21 cellular contexts compared by ENCODE assay signal in genomic region chr12:3228587-3228986, GRCh38.
"Had no signal": no experiment of that assay in that cellular context is flagged by ENCODE, and none has a peak within 500 bp of the region (broad histone marks: within the 10 kb centered on the region; RNA-seq: fewer than 3 reads in every experiment).

No MANE protein-coding gene starts in this region.

- H3K4me3 ChIP-seq: colonic mucosa, lower lobe of right lung, right lobe of liver, suprapubic skin, transverse colon, uterus had no signal

- H3K27ac Mint-ChIP-seq: activated CD4-positive, alpha-beta T cell treated with anti-CD3 and anti-CD28 coated beads, Interleukin-2, amount 10 ng/mL, durations not matched to agents 7 days and 5 days; activated CD8-positive, alpha-beta T cell treated with anti-CD3 and anti-CD28 coated beads, Interleukin-2, amount 10 ng/mL, durations not matched to agents 7 days and 5 days; activated naive CD4-positive, alpha-beta T cell treated with anti-CD3 and anti-CD28 coated beads, Interleukin-2, amount 10 ng/mL, durations not matched to agents 7 days and 5 days; natural killer cell had no signal

- H3K27me3 ChIP-seq: brain microvascular endothelial cell, colonic mucosa, right lobe of liver, suprapubic skin, transverse colon, uterus had no signal

- H3K4me1 Mint-ChIP-seq: activated CD4-positive, alpha-beta T cell treated with anti-CD3 and anti-CD28 coated beads, Interleukin-2, amount 10 ng/mL, durations not matched to agents 7 days and 5 days; activated naive CD4-positive, alpha-beta T cell treated with anti-CD3 and anti-CD28 coated beads, Interleukin-2, amount 10 ng/mL, durations not matched to agents 7 days and 5 days; central memory CD8-positive, alpha-beta T cell; natural killer cell had no signal

- ATAC-seq: activated CD4-positive, CD25-positive, alpha-beta regulatory T cell treated with anti-CD3 and anti-CD28 coated beads, Interleukin-2, amount 50 U/mL, for 24 hours; activated CD8-positive, alpha-beta T cell treated with anti-CD3 and anti-CD28 coated beads, Interleukin-2, amount 10 ng/mL, durations not matched to agents 7 days and 5 days; activated T-cell treated with anti-CD3 and anti-CD28 coated beads, Interleukin-2, amount 50 U/mL, for 4 hours; lower lobe of right lung; natural killer cell; right lobe of liver; stimulated activated naive CD8-positive, alpha-beta T cell treated with anti-CD3 and anti-CD28 coated beads, Interleukin-15, amount 100 ng/mL, for 72 hours had no signal

- H3K4me3 Mint-ChIP-seq: activated CD4-positive, alpha-beta T cell treated with anti-CD3 and anti-CD28 coated beads, Interleukin-2, amount 10 ng/mL, durations not matched to agents 7 days and 5 days; activated CD8-positive, alpha-beta T cell treated with anti-CD3 and anti-CD28 coated beads, Interleukin-2, amount 10 ng/mL, durations not matched to agents 7 days and 5 days; activated naive CD4-positive, alpha-beta T cell treated with anti-CD3 and anti-CD28 coated beads, Interleukin-2, amount 10 ng/mL, durations not matched to agents 7 days and 5 days; activated T-cell treated with anti-CD3 and anti-CD28 coated beads, Interleukin-2, amount 50 U/mL, for 4 hours; central memory CD8-positive, alpha-beta T cell; natural killer cell had no signal

- H3K9me3 ChIP-seq: colonic mucosa, lower lobe of right lung, right lobe of liver, suprapubic skin, transverse colon, uterus had no signal

- H3K4me1 ChIP-seq: colonic mucosa, parathyroid adenoma, suprapubic skin, uterus had no signal

- H2AFZ ChIP-seq: parathyroid adenoma had no signal

- H3K36me3 Mint-ChIP-seq: activated naive CD4-positive, alpha-beta T cell treated with anti-CD3 and anti-CD28 coated beads, Interleukin-2, amount 10 ng/mL, durations not matched to agents 7 days and 5 days; natural killer cell had no signal

- H3K27me3 Mint-ChIP-seq: activated CD4-positive, alpha-beta T cell treated with anti-CD3 and anti-CD28 coated beads, Interleukin-2, amount 10 ng/mL, durations not matched to agents 7 days and 5 days had no signal

- H3K27ac ChIP-seq: brain microvascular endothelial cell, colonic mucosa, lower lobe of right lung, parathyroid adenoma, right lobe of liver, suprapubic skin, transverse colon, uterus had no signal

- H3K36me3 ChIP-seq: brain microvascular endothelial cell, colonic mucosa, lower lobe of right lung, right lobe of liver, suprapubic skin, transverse colon, uterus had no signal

- H3K9ac ChIP-seq: parathyroid adenoma had no signal

- DNase-seq: activated CD4-positive, alpha-beta T cell treated with anti-CD3 and anti-CD28 coated beads, Interleukin-2, amount 10 ng/mL, durations not matched to agents 7 days and 5 days; activated CD8-positive, alpha-beta T cell treated with anti-CD3 and anti-CD28 coated beads, Interleukin-2, amount 10 ng/mL, durations not matched to agents 7 days and 5 days; activated effector memory CD4-positive, alpha-beta T cell treated with Interleukin-2 at 50 U/mL for 16 hours; activated naive CD4-positive, alpha-beta T cell treated with anti-CD3 and anti-CD28 coated beads, Interleukin-2, amount 10 ng/mL, durations not matched to agents 7 days and 5 days; activated T-cell treated with anti-CD3 and anti-CD28 coated beads, Interleukin-2, amount 50 U/mL, for 4 hours; aorta; brain microvascular endothelial cell; colonic mucosa; erythroblast; lower lobe of right lung; natural killer cell; small intestine; stimulated activated CD4-positive, alpha-beta T cell treated with anti-CD3 and anti-CD28 coated beads, Interleukin-4, amount 100 ng/mL, for 1 hour; stimulated activated naive CD8-positive, alpha-beta T cell treated with anti-CD3 and anti-CD28 coated beads, Interleukin-15, amount 100 ng/mL, for 72 hours; transverse colon; uterus had no signal

- H3K9me3 Mint-ChIP-seq: activated CD4-positive, alpha-beta T cell treated with anti-CD3 and anti-CD28 coated beads, Interleukin-2, amount 10 ng/mL, durations not matched to agents 7 days and 5 days; activated naive CD4-positive, alpha-beta T cell treated with anti-CD3 and anti-CD28 coated beads, Interleukin-2, amount 10 ng/mL, durations not matched to agents 7 days and 5 days; central memory CD8-positive, alpha-beta T cell; natural killer cell; stimulated activated naive CD8-positive, alpha-beta T cell treated with anti-CD3 and anti-CD28 coated beads, Interleukin-15, amount 100 ng/mL, for 72 hours had no signal
